In genomic region chr14:94355191-94355794, GRCh38 we compare ENCODE assay signal across 9 cellular contexts. TPM values are rescaled to one million over a fixed set of nuclear protein-coding genes. Genes with fewer than 3 reads are reported as not detected.
A peak's percentile ranks its signal among the peaks of the same experiment; 100 is the strongest.
DNase-seq lines count a peak whose midpoint lies in the region; ATAC-seq and TF ChIP-seq lines count a peak whose summit lies in the region.
"Had no signal": no experiment of that assay in that cellular context is flagged by ENCODE, and none has a peak within 500 bp of the region (broad histone marks: within the 10 kb centered on the region; RNA-seq: fewer than 3 reads in every experiment).

No MANE protein-coding gene starts in this region.

- peaks cover 11% of the 10 kb centered on the region for H3K4me1 ChIP-seq in adipocyte (ENCODE audit: control insufficient read depth, insufficient read depth, low read length)
- H3K4me1 ChIP-seq in thoracic aorta (ENCODE audit: control insufficient read depth in 1 of 2, low read depth in 2 of 2) = no peaks in the 10 kb centered on the region

- peaks cover 0 to 11% of the 10 kb centered on the region in 2 donors for H3K9me3 Mint-ChIP-seq in effector memory CD8-positive, alpha-beta T cell

- no peak overlapping the region for H3K4me3 Mint-ChIP-seq in effector memory CD8-positive, alpha-beta T cell

- no peaks in the 10 kb centered on the region for H3K27me3 ChIP-seq in adipocyte (replicated peaks; ENCODE audit: control insufficient read depth, insufficient read depth, low read length)
- H3K27me3 ChIP-seq in thoracic aorta (replicated peaks; ENCODE audit: insufficient read depth) = no peaks in the 10 kb centered on the region

- H3K36me3 ChIP-seq in adipocyte (ENCODE audit: control insufficient read depth, insufficient read depth, low read length, severe bottlenecking) (no peaks in the 10 kb centered on the region), thoracic aorta (no peaks in the 10 kb centered on the region)

- ATAC-seq in thoracic aorta (ENCODE audit: insufficient number of reproducible peaks, low FRiP score, low read depth) (no peak), GM18498 (IDR thresholded peaks at IDR 0.05; ENCODE audit: unreplicated experiment) (no peak)
- no peak for ATAC-seq in effector memory CD8-positive, alpha-beta T cell (replicated peaks)

- H3K27ac ChIP-seq in thoracic aorta = no peak overlapping the region

- DNase-seq in stimulated activated CD4-positive, alpha-beta T cell treated with anti-CD3 and anti-CD28 coated beads, Interleukin-2, amount 100 ng/mL, for 24 hours = peak; percentile 15 to 17
- no peak for DNase-seq in stimulated activated CD4-positive, alpha-beta T cell treated with anti-CD3 and anti-CD28 coated beads, Interleukin-4, amount 100 ng/mL, for 1 hour
- DNase-seq in adipocyte (ENCODE audit: low read depth) (peak; percentile 75), iPS-NIHi7 (ENCODE audit: extremely low spot score) (peak; percentile 62), thoracic aorta (ENCODE audit: low spot score) (no peak), amniotic stem cell (lab: John Stamatoyannopoulos, UW) (no peak)
- no peak for DNase-seq in effector memory CD8-positive, alpha-beta T cell

- H3K36me3 Mint-ChIP-seq in effector memory CD8-positive, alpha-beta T cell (ENCODE audit: insufficient read depth) = no peaks in the 10 kb centered on the region

- no peak overlapping the region for H3K27ac Mint-ChIP-seq in effector memory CD8-positive, alpha-beta T cell

- H3K9ac ChIP-seq in adipocyte (ENCODE audit: low read length) = peak overlapping the region; percentile 20

- no peaks in the 10 kb centered on the region for H3K4me1 Mint-ChIP-seq in effector memory CD8-positive, alpha-beta T cell (ENCODE audit: low read depth in 2 of 2)

- H3K9me3 ChIP-seq in adipocyte (ENCODE audit: control insufficient read depth, low read length) (no peaks in the 10 kb centered on the region), thoracic aorta (no peaks in the 10 kb centered on the region)

- peaks cover 14 to 21% of the 10 kb centered on the region in 2 donors for H3K27me3 Mint-ChIP-seq in effector memory CD8-positive, alpha-beta T cell

- H3K4me3 ChIP-seq in adipocyte (ENCODE audit: low read length) = no peak overlapping the region
- no peak overlapping the region for H3K4me3 ChIP-seq in thoracic aorta

- TF ChIP-seq CTCF in thoracic aorta (IDR thresholded peaks at IDR 0.05) = peak; percentile 19

RNA-seq across cellular contexts. Expression of gene SERPINA2, which starts 11.2 kb away (rescaled TPM):
- not detected for total RNA-seq in thoracic aorta
- total RNA-seq: skeletal muscle tissue had no signal

RNA-seq across cellular contexts. Expression of gene SERPINA6, which starts 32.2 kb away (rescaled TPM):
- total RNA-seq in thoracic aorta = not detected
- total RNA-seq: skeletal muscle tissue had no signal

RNA-seq across cellular contexts. Expression of gene SERPINA1, which starts 33.1 kb away (rescaled TPM):
- 10 to 100 TPM; 15.2 to 22.4 TPM for total RNA-seq in thoracic aorta

Comparison
In these comparisons a context has a peak if more than half of its experiments do, and no peak if none do; other contexts are left out.
1. DNase-seq: peak in stimulated activated CD4-positive, alpha-beta T cell treated with anti-CD3 and anti-CD28 coated beads, Interleukin-2, amount 100 ng/mL, for 24 hours (2 of 2), adipocyte (single experiment) and iPS-NIHi7 (single experiment); none in stimulated activated CD4-positive, alpha-beta T cell treated with anti-CD3 and anti-CD28 coated beads, Interleukin-4, amount 100 ng/mL, for 1 hour (single experiment), thoracic aorta (single experiment), effector memory CD8-positive, alpha-beta T cell (0 of 3) and amniotic stem cell (single experiment).